ENCODE assay signal across 19 cellular contexts in genomic region chr7:50362142-50362541, GRCh38. TPM values are rescaled to one million over a fixed set of nuclear protein-coding genes. Genes with fewer than 3 reads are reported as not detected.
DNase-seq lines count a peak whose midpoint lies in the region; ATAC-seq, FAIRE-seq and TF ChIP-seq lines count a peak whose summit lies in the region.
"Had no signal": no experiment of that assay in that cellular context is flagged by ENCODE, and none has a peak within 500 bp of the region (broad histone marks: within the 10 kb centered on the region; RNA-seq: fewer than 3 reads in every experiment).

No MANE protein-coding gene starts in this region.

- intact Hi-C loops in aorta (cut with DNase I): no loop called here

- no peak overlapping the region for H3K27ac ChIP-seq in aorta (ENCODE audit: low read depth in 1 of 2, low read length in 2 of 2)
- H3K27ac ChIP-seq: 22Rv1 had no signal

- no peaks in the 10 kb centered on the region for H3K36me3 ChIP-seq in aorta (ENCODE audit: control insufficient read depth in 1 of 2, insufficient read depth in 2 of 2, low read length in 1 of 2)
- H3K36me3 ChIP-seq: BE2C had no signal

- no peaks in the 10 kb centered on the region for H3K4me1 ChIP-seq in aorta (ENCODE audit: control insufficient read depth in 1 of 2, insufficient read depth in 2 of 2, low read length in 2 of 2)
- H3K4me1 ChIP-seq: BE2C had no signal

- WGBS in aorta, 2 donors: 68 to 71% methylated on average over 5 of the region's 5 CpGs

- no peak overlapping the region for H3K4me3 ChIP-seq in aorta (ENCODE audit: low read length in 2 of 2)

- H3K9me3 Mint-ChIP-seq in T-helper 1 cell treated with Interleukin-12 subunit alpha and Interleukin-12 subunit beta and Interleukin-4 antibody, amounts not matched to agents 30 μg/mL and 1 μg/mL, for 36 hours: no peaks in the 10 kb centered on the region
- peaks cover 0 to 3% of the 10 kb centered on the region in 2 donors for H3K9me3 Mint-ChIP-seq in activated T-cell treated with anti-CD3 and anti-CD28 coated beads, Interleukin-2, amount 50 U/mL, for 72 hours
- peaks cover 0 to 10% (median 0%) of the 10 kb centered on the region in 9 donors for H3K9me3 Mint-ChIP-seq in naive thymus-derived CD8-positive, alpha-beta T cell
- H3K9me3 Mint-ChIP-seq: nephron had no signal

- no peaks in the 10 kb centered on the region for H3K9me3 ChIP-seq in aorta (ENCODE audit: control insufficient read depth, low read length)
- H3K9me3 ChIP-seq: BE2C had no signal

- H3K36me3 Mint-ChIP-seq in T-helper 1 cell treated with Interleukin-12 subunit alpha and Interleukin-12 subunit beta and Interleukin-4 antibody, amounts not matched to agents 30 μg/mL and 1 μg/mL, for 36 hours (ENCODE audit: low read depth): peaks cover 88% of the 10 kb centered on the region
- peaks cover 40 to 77% of the 10 kb centered on the region in 2 donors for H3K36me3 Mint-ChIP-seq in activated T-cell treated with anti-CD3 and anti-CD28 coated beads, Interleukin-2, amount 50 U/mL, for 72 hours (ENCODE audit: insufficient read depth in 2 of 2)
- H3K36me3 Mint-ChIP-seq in naive thymus-derived CD8-positive, alpha-beta T cell: peaks cover 16 to 85% (median 46%) of the 10 kb centered on the region in 3 donors

- H3K27ac Mint-ChIP-seq in T-helper 1 cell treated with Interleukin-12 subunit alpha and Interleukin-12 subunit beta and Interleukin-4 antibody, amounts not matched to agents 30 μg/mL and 1 μg/mL, for 36 hours: peak overlapping the region; percentile 97
- H3K27ac Mint-ChIP-seq in activated T-cell treated with anti-CD3 and anti-CD28 coated beads, Interleukin-2, amount 50 U/mL, for 72 hours: peak overlapping the region; percentile 99
- peak overlapping the region in 9 of 10 donors; percentile 96 to 100 (median 100) for H3K27ac Mint-ChIP-seq in naive thymus-derived CD8-positive, alpha-beta T cell
- H3K27ac Mint-ChIP-seq: nephron had no signal

- H3K4me1 Mint-ChIP-seq in T-helper 1 cell treated with Interleukin-12 subunit alpha and Interleukin-12 subunit beta and Interleukin-4 antibody, amounts not matched to agents 30 μg/mL and 1 μg/mL, for 36 hours (ENCODE audit: low read depth): peaks cover 95% of the 10 kb centered on the region
- H3K4me1 Mint-ChIP-seq in activated T-cell treated with anti-CD3 and anti-CD28 coated beads, Interleukin-2, amount 50 U/mL, for 72 hours (ENCODE audit: low read depth): peaks cover 100% of the 10 kb centered on the region
- H3K4me1 Mint-ChIP-seq in naive thymus-derived CD8-positive, alpha-beta T cell: peaks cover 65 to 99% (median 98%) of the 10 kb centered on the region in 4 donors
- H3K4me1 Mint-ChIP-seq: nephron had no signal

- no peak for DNase-seq in T-helper 1 cell
- DNase-seq in GM12891 (ENCODE audit: insufficient read length, low spot score): no peak
- DNase-seq in activated T-cell treated with anti-CD3 and anti-CD28 coated beads, Interleukin-2, amount 50 U/mL, for 72 hours: no peak
- no peak for DNase-seq in naive thymus-derived CD8-positive, alpha-beta T cell
- DNase-seq in aorta: no peak
- no peak for DNase-seq in NCI-H2107 treated with DMSO at 0.1 percent for 48 hours (lab: John Stamatoyannopoulos, UW; ENCODE audit: unreplicated experiment)
- DNase-seq in stimulated activated naive CD4-positive, alpha-beta T cell (lab: John Stamatoyannopoulos, UW): no peak
- DNase-seq: BE2C; DMS153; hypothalamus; kidney; NCI-H1048; NCI-H526; SHP77; stimulated activated CD4-positive, alpha-beta T cell treated with anti-CD3 and anti-CD28 coated beads, Interleukin-2, amount 100 ng/mL, for 48 hours had no signal

- no peaks in the 10 kb centered on the region for H3K27me3 ChIP-seq in aorta (ENCODE audit: control insufficient read depth in 1 of 2, insufficient read depth in 2 of 2, low read length in 1 of 2)

- no peak for TF ChIP-seq POLR2A in GM12891 (IDR thresholded peaks at IDR 0.05; ENCODE audit: low read depth, low read length)

- POLR2A ChIA-PET in naive thymus-derived CD8-positive, alpha-beta T cell (lab: Charles Lee): interaction anchor here (0.6 to 44.8 kb wide), 10 partner anchors 11 to 392 kb away, joined by 3 to 1553 read pairs (median 26); partner anchors contain the start of gene IKZF1

- H3K27me3 Mint-ChIP-seq in T-helper 1 cell treated with Interleukin-12 subunit alpha and Interleukin-12 subunit beta and Interleukin-4 antibody, amounts not matched to agents 30 μg/mL and 1 μg/mL, for 36 hours (ENCODE audit: low read depth): no peaks in the 10 kb centered on the region
- no peaks in the 10 kb centered on the region for H3K27me3 Mint-ChIP-seq in activated T-cell treated with anti-CD3 and anti-CD28 coated beads, Interleukin-2, amount 50 U/mL, for 72 hours (ENCODE audit: low read depth)
- no peaks in the 10 kb centered on the region for H3K27me3 Mint-ChIP-seq in naive thymus-derived CD8-positive, alpha-beta T cell

- H3K4me3 Mint-ChIP-seq in T-helper 1 cell treated with Interleukin-12 subunit alpha and Interleukin-12 subunit beta and Interleukin-4 antibody, amounts not matched to agents 30 μg/mL and 1 μg/mL, for 36 hours: peak overlapping the region; percentile 66
- H3K4me3 Mint-ChIP-seq in activated T-cell treated with anti-CD3 and anti-CD28 coated beads, Interleukin-2, amount 50 U/mL, for 72 hours: peak overlapping the region; percentile 59 to 72
- H3K4me3 Mint-ChIP-seq in naive thymus-derived CD8-positive, alpha-beta T cell: peak overlapping the region in 9 of 10 donors; percentile 75 to 88 (median 80)
- H3K4me3 Mint-ChIP-seq: nephron had no signal

- no peak for ATAC-seq in activated T-cell treated with anti-CD3 and anti-CD28 coated beads, Interleukin-2, amount 50 U/mL, for 72 hours (replicated peaks in 1 of 2)
- ATAC-seq in naive thymus-derived CD8-positive, alpha-beta T cell: no peak
- ATAC-seq in aorta (ENCODE audit: low FRiP score): no peak
- ATAC-seq: activated CD4-positive, CD25-positive, alpha-beta regulatory T cell treated with anti-CD3 and anti-CD28 coated beads, Interleukin-2, amount 50 U/mL, for 24 hours had no signal

- peak; percentile 23 for FAIRE-seq in GM12891 (lab: Jason Lieb, UNC)
- FAIRE-seq: kidney had no signal

TF ChIP-seq in GM12891, 5 proteins besides CTCF, POLR2A, EP300 and RAD21:
- TF ChIP-seq TAF1 (IDR thresholded peaks at IDR 0.05; ENCODE audit: low read depth, low read length) (no peak), POLR2AphosphoS5 (IDR thresholded peaks at IDR 0.05; ENCODE audit: low read depth, low read length) (no peak), POU2F2 (IDR thresholded peaks at IDR 0.05; ENCODE audit: low read depth, low read length) (no peak), PAX5 (IDR thresholded peaks at IDR 0.05; ENCODE audit: insufficient read depth, low read length, severe bottlenecking) (no peak), SPI1 (IDR thresholded peaks at IDR 0.05; ENCODE audit: low read depth, low read length) (no peak)

RNA-seq across cellular contexts. Expression of gene IKZF1, which starts 57.6 kb away (rescaled TPM):
- polyA plus RNA-seq in GM12891 (2012; ENCODE audit: low read depth, missing spikeins): 39.6 TPM
- total RNA-seq in activated T-cell treated with anti-CD3 and anti-CD28 coated beads, Interleukin-2, amount 50 U/mL, for 72 hours: 100 to 1,000 TPM; 427 to 504 TPM
- 100 to 1,000 TPM; 416 to 435 TPM for total RNA-seq in naive thymus-derived CD8-positive, alpha-beta T cell
- polyA plus RNA-seq in naive thymus-derived CD8-positive, alpha-beta T cell: 100 to 1,000 TPM; 145 to 257 (median 209) TPM
- total RNA-seq in aorta: 10 to 100 TPM; 13.5 to 24.4 TPM
- polyA plus RNA-seq in aorta: 1 to 10 TPM; 2.5 to 5.9 TPM

Comparison
In these comparisons a context has a peak if more than half of its experiments do, and no peak if none do; other contexts are left out.
1. RNA of gene IKZF1, which starts 57.6 kb away (total RNA-seq): 427 to 504 TPM in activated T-cell treated with anti-CD3 and anti-CD28 coated beads, Interleukin-2, amount 50 U/mL, for 72 hours and 416 to 435 TPM in naive thymus-derived CD8-positive, alpha-beta T cell; 13.5 to 24.4 TPM in aorta; every median in the first group is over 10 times any median in the second.
2. Peak in every context shown above with its lines, with median percentiles within 50 percentile points of each other: H3K27ac Mint-ChIP-seq and H3K4me3 Mint-ChIP-seq.